1 cellular context compared by ENCODE assay signal in genomic region chr15:64326458-64326857, GRCh38. TPM values are rescaled to one million over a fixed set of nuclear protein-coding genes. Genes with fewer than 3 reads are reported as not detected.
"Had no signal": no experiment of that assay in that cellular context is flagged by ENCODE, and none has a peak within 500 bp of the region (broad histone marks: within the 10 kb centered on the region; RNA-seq: fewer than 3 reads in every experiment).

No MANE protein-coding gene starts in this region.

RNA-seq across cellular contexts. Expression of gene PCLAF, which starts 54.8 kb away (rescaled TPM):
- total RNA-seq: thoracic aorta had no signal
